Comparison of ENCODE assay signal across 16 cellular contexts in the genomic region with DNA sequence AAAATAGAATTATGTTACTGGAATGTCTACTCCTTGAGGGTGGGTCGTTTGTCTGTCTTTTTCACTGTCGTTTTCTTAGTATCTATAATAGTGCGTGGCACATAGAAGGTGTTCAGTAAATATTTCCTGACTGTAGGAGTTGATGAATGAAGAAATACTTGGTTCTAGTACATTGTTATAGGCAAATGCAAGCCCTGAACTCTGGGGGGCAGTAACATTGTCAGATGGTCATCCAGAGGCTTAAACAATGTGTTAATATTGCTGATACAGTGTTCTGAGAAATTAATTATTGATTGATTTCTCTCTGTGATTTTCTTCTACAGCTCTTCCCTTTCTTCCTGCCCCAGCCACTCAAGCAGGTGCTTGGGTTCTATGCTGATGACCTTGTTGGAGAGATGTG. TPM values are rescaled to one million over a fixed set of nuclear protein-coding genes. Genes with fewer than 3 reads are reported as not detected.
DNase-seq lines count a peak whose midpoint lies in the region; ATAC-seq and TF ChIP-seq lines count a peak whose summit lies in the region.
"Had no signal": no experiment of that assay in that cellular context is flagged by ENCODE, and none has a peak within 500 bp of the region (broad histone marks: within the 10 kb centered on the region; RNA-seq: fewer than 3 reads in every experiment).

No MANE protein-coding gene starts in this region.

- H2AFZ ChIP-seq in Loucy (ENCODE audit: low read length): no peak overlapping the region
- H2AFZ ChIP-seq in osteoblast (ENCODE audit: low read length): no peak overlapping the region

- H3K79me2 ChIP-seq in Loucy (ENCODE audit: insufficient read depth, low read length) (no peaks in the 10 kb centered on the region), osteoblast (ENCODE audit: insufficient read depth, low read length) (no peaks in the 10 kb centered on the region)

- peaks cover 2% of the 10 kb centered on the region for H3K27me3 Mint-ChIP-seq in endothelial cell (ENCODE audit: unreplicated experiment)

- H3K36me3 ChIP-seq in Loucy (ENCODE audit: insufficient read depth, low read length) (no peaks in the 10 kb centered on the region), osteoblast (ENCODE audit: insufficient read depth, low read length) (no peaks in the 10 kb centered on the region)
- H3K36me3 ChIP-seq: gastrocnemius medialis had no signal

- H3K4me1 ChIP-seq in Loucy (ENCODE audit: insufficient read depth, low read length, poor library complexity, severe bottlenecking): no peaks in the 10 kb centered on the region
- peaks cover 5% of the 10 kb centered on the region for H3K4me1 ChIP-seq in osteoblast (ENCODE audit: insufficient read depth, low read length)
- H3K4me1 ChIP-seq: gastrocnemius medialis had no signal

- H3K4me2 ChIP-seq in Loucy (ENCODE audit: low read depth, low read length, poor library complexity, severe bottlenecking): no peak overlapping the region
- no peak overlapping the region for H3K4me2 ChIP-seq in osteoblast (ENCODE audit: insufficient read depth, low read length)

- no peak overlapping the region for H3K27ac ChIP-seq in osteoblast (ENCODE audit: low read depth, low read length)
- H3K27ac ChIP-seq: gastrocnemius medialis had no signal

- H3K9me3 ChIP-seq in Loucy (ENCODE audit: insufficient read depth, low read depth, low read length) (no peaks in the 10 kb centered on the region; the same call in 1 of the 2 replicates), osteoblast (ENCODE audit: low read depth, low read length) (no peaks in the 10 kb centered on the region)
- H3K9me3 ChIP-seq: gastrocnemius medialis had no signal

- H3K9ac ChIP-seq in Loucy (ENCODE audit: low read depth, low read length, poor library complexity, severe bottlenecking): no peak overlapping the region

- DNase-seq in EL: peak; percentile 8
- peak in 1 of 2 donors; percentile 20 for DNase-seq in cardiac fibroblast (ENCODE audit: low read depth in 2 of 2)
- no peak for DNase-seq in osteoblast (ENCODE audit: insufficient read length, low spot score, missing footprints)
- no peak for DNase-seq in endothelial cell (ENCODE audit: low spot score)
- no peak for DNase-seq in ureter (ENCODE audit: low spot score)
- DNase-seq: activated CD8-positive, alpha-beta memory T cell treated with anti-CD3 and anti-CD28 coated beads for 24 hours; amygdala; gastrocnemius medialis; NCI-H1930; NCI-H774; SHP77 treated with DMSO at 0.1 percent for 48 hours; stimulated activated CD4-positive, alpha-beta T cell treated with anti-CD3 and anti-CD28 coated beads, Interleukin-4, amount 100 ng/mL, for 24 hours had no signal

- TF ChIP-seq CTCF in Loucy (conservative IDR thresholded peaks at IDR 0.05; ENCODE audit: low read length): peak; percentile 25; the same call in 1 of the 2 replicates
- TF ChIP-seq CTCF in cardiac fibroblast (IDR thresholded peaks at IDR 0.05; ENCODE audit: low read depth, low read length): peak; percentile 22
- TF ChIP-seq CTCF in osteoblast (IDR thresholded peaks at IDR 0.05; ENCODE audit: extremely low read depth, low read depth, low read length): peak; percentile 49
- TF ChIP-seq CTCF in endothelial cell (IDR thresholded peaks at IDR 0.05; ENCODE audit: unreplicated experiment): no peak

- H4K20me1 ChIP-seq in Loucy (ENCODE audit: insufficient read depth, low read length, poor library complexity, severe bottlenecking) (no peaks in the 10 kb centered on the region), osteoblast (ENCODE audit: insufficient read depth, low read length) (no peaks in the 10 kb centered on the region)

- H3K9me3 Mint-ChIP-seq in endothelial cell (ENCODE audit: unreplicated experiment): no peaks in the 10 kb centered on the region

- H3K9me2 ChIP-seq in Loucy (replicated peaks; ENCODE audit: low read depth, low read length): no peaks in the 10 kb centered on the region

- no peaks in the 10 kb centered on the region for H3K27me3 ChIP-seq in Loucy (ENCODE audit: insufficient read depth, low read length, poor library complexity, severe bottlenecking)
- H3K27me3 ChIP-seq in osteoblast (ENCODE audit: insufficient read depth, low read length): no peaks in the 10 kb centered on the region

- no peak overlapping the region for H3K27ac Mint-ChIP-seq in endothelial cell (ENCODE audit: unreplicated experiment)

- no peaks in the 10 kb centered on the region for H3K4me1 Mint-ChIP-seq in endothelial cell (ENCODE audit: unreplicated experiment)

- no peak overlapping the region for H3K4me3 Mint-ChIP-seq in endothelial cell (ENCODE audit: unreplicated experiment)
- H3K4me3 Mint-ChIP-seq: neural crest cell had no signal

- H3F3A ChIP-seq in Loucy (ENCODE audit: low read depth): no peaks in the 10 kb centered on the region

- no peaks in the 10 kb centered on the region for H3K36me3 Mint-ChIP-seq in endothelial cell (ENCODE audit: low read depth, unreplicated experiment)

- H3K4me3 ChIP-seq in Loucy (ENCODE audit: low read length, poor library complexity, severe bottlenecking) (no peak overlapping the region), cardiac fibroblast (replicated peaks in 1 of 2; ENCODE audit: low read depth in 2 of 2, low read length in 2 of 2) (no peak overlapping the region), osteoblast (ENCODE audit: insufficient read depth, low read length) (no peak overlapping the region)
- H3K4me3 ChIP-seq: gastrocnemius medialis, lung had no signal

- no peak for ATAC-seq in HG02623 (IDR thresholded peaks at IDR 0.05; ENCODE audit: unreplicated experiment)
- ATAC-seq: gastrocnemius medialis had no signal

RNA-seq across cellular contexts. Expression of a gene that starts 24.4 kb away (rescaled TPM):
- total RNA-seq in osteoblast (43.1 and 52.5 TPM in 2 replicates), endothelial cell (ENCODE audit: unreplicated experiment) (45.8 TPM), ureter (47.8 TPM)
